ENCODE assay signal across 10 cellular contexts in the genomic region with DNA sequence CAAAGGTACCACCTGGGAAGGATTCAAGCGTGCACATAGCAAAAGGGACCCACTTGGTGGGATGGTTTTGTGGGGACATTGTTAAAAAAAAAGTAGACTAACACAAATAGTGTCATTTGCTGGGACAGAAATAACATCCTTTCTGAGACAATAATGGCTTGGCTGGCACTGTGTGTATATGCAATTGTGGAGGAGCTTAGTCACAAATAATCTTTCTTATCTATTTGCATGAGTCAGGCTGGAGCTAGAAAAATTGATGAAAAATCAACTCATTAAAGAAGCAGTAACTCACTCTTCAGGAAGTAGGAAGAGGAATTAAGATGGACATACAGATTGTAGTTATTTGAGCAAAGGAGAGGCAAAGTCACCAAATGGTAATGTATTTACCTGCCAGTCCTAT. TPM values are rescaled to one million over a fixed set of nuclear protein-coding genes. Genes with fewer than 3 reads are reported as not detected.
DNase-seq lines count a peak whose midpoint lies in the region; ATAC-seq and TF ChIP-seq lines count a peak whose summit lies in the region.
"Had no signal": no experiment of that assay in that cellular context is flagged by ENCODE, and none has a peak within 500 bp of the region (broad histone marks: within the 10 kb centered on the region; RNA-seq: fewer than 3 reads in every experiment).

No MANE protein-coding gene starts in this region.

- peak; percentile 49 for DNase-seq in HCEC 1CT
- DNase-seq in amniotic epithelial cell (ENCODE audit: low read depth), result peak; percentile 65
- peak; percentile 32 for DNase-seq in glomerular visceral epithelial cell (ENCODE audit: extremely low spot score)
- no peak for DNase-seq in gastrocnemius medialis
- no peak for DNase-seq in immature natural killer cell
- no peak for DNase-seq in colonic mucosa
- DNase-seq in NOMO-1 (lab: John Stamatoyannopoulos, UW; ENCODE audit: unreplicated experiment in 2 of 2), result no peak
- DNase-seq: endodermal cell had no signal

- H3K27ac ChIP-seq in gastrocnemius medialis (peak overlapping the region; percentile 83 to 93 (median 87)), colonic mucosa (no peak overlapping the region)

- H3K4me1 ChIP-seq in gastrocnemius medialis (peaks cover 59 to 65% of the 10 kb centered on the region in 2 donors), colonic mucosa (no peaks in the 10 kb centered on the region)

- no peaks in the 10 kb centered on the region for H3K9me3 ChIP-seq in gastrocnemius medialis
- no peaks in the 10 kb centered on the region for H3K9me3 ChIP-seq in colonic mucosa

- no peak for TF ChIP-seq POLR2A in gastrocnemius medialis (IDR thresholded peaks at IDR 0.05)

- no peak for TF ChIP-seq CTCF in gastrocnemius medialis (IDR thresholded peaks at IDR 0.05 in 4 of 5, conservative IDR thresholded peaks at IDR 0.05 in 1 of 5)
- no peak for TF ChIP-seq CTCF in colonic mucosa (IDR thresholded peaks at IDR 0.05)

- intact Hi-C loops in gastrocnemius medialis (cut with DNase I; ENCODE audit: low total_unique reads), result no loop called here
- intact Hi-C loops in colonic mucosa (cut with DNase I), result no loop called here

- H3K4me3 ChIP-seq in gastrocnemius medialis (no peak overlapping the region), colonic mucosa (no peak overlapping the region)

- ATAC-seq in gastrocnemius medialis (no peak), HG02973 (IDR thresholded peaks at IDR 0.05; ENCODE audit: unreplicated experiment) (no peak)
- ATAC-seq: Right ventricle myocardium inferior had no signal

- H3K27me3 ChIP-seq in gastrocnemius medialis (no peaks in the 10 kb centered on the region), colonic mucosa (no peaks in the 10 kb centered on the region)

- no peaks in the 10 kb centered on the region for H3K36me3 Mint-ChIP-seq in immature natural killer cell

- H3K27ac Mint-ChIP-seq in immature natural killer cell, result no peak overlapping the region
- H3K27ac Mint-ChIP-seq: endodermal cell had no signal

- H3K36me3 ChIP-seq in gastrocnemius medialis (no peaks in the 10 kb centered on the region), colonic mucosa (no peaks in the 10 kb centered on the region)

- no peak overlapping the region for H3K4me3 Mint-ChIP-seq in immature natural killer cell
- H3K4me3 Mint-ChIP-seq: endodermal cell had no signal

- in situ Hi-C loops in gastrocnemius medialis (cut with MboI; ENCODE audit: low sequenced_read_pairs in 4 of 4), result no loop called here

- no peak overlapping the region for H3K9ac ChIP-seq in colonic mucosa (ENCODE audit: low read depth in 2 of 2, low read length in 2 of 2)

- no peaks in the 10 kb centered on the region for H3K4me1 Mint-ChIP-seq in immature natural killer cell

- H3K9me3 Mint-ChIP-seq in immature natural killer cell, result no peaks in the 10 kb centered on the region
- H3K9me3 Mint-ChIP-seq: endodermal cell had no signal

- peaks cover 1 to 4% (median 2%) of the 10 kb centered on the region in 3 donors for H3K27me3 Mint-ChIP-seq in immature natural killer cell (ENCODE audit: low read depth in 3 of 3)

RNA-seq across cellular contexts. Expression of gene ITGB6, which starts 29.5 kb away (rescaled TPM):
- total RNA-seq in gastrocnemius medialis, result 1 to 10 TPM in 2 of 4 donors, under 1 TPM in 2; 0.81 to 2.8 (median 1.0) TPM
- not detected for polyA plus RNA-seq in immature natural killer cell
- 10 to 100 TPM; 13.2 to 24.6 TPM for total RNA-seq in colonic mucosa

Comparison
In these comparisons a context has a peak if more than half of its experiments do, and no peak if none do; other contexts are left out.
1. DNase-seq: peak in HCEC 1CT (single experiment), amniotic epithelial cell (single experiment) and glomerular visceral epithelial cell (single experiment); none in gastrocnemius medialis (0 of 2), immature natural killer cell (0 of 3), colonic mucosa (single experiment) and NOMO-1 (0 of 2).